In the genomic region with DNA sequence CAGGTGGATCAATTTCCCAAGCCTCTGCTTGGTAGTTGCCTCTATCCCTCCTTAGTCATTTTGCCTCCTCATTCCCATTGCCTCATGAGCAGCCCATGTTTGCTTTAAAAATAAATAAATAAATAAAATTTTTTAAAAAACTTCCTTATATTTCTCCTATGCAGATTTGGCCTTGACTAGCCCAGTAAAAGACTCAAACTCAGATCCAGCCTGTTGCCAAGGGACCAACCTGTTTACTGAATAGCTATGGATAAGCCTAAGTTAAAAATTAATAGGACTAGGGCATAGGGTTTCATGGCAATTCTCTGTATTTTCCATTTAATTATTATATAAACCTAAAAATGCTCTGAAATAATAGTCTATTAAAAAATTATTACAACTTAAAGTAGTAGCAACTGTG, we compare ENCODE assay signal across 29 cellular contexts.
"Had no signal": no experiment of that assay in that cellular context is flagged by ENCODE, and none has a peak within 500 bp of the region (broad histone marks: within the 10 kb centered on the region; RNA-seq: fewer than 3 reads in every experiment).

No MANE protein-coding gene starts in this region.

- H3K36me3 Mint-ChIP-seq: activated CD4-positive, alpha-beta memory T cell treated with anti-CD3 and anti-CD28 coated beads for 36 hours; activated CD8-positive, alpha-beta memory T cell treated with anti-CD3 and anti-CD28 coated beads, Interleukin-2, amount 10 ng/mL, durations not matched to agents 7 days and 5 days; activated naive CD4-positive, alpha-beta T cell treated with anti-CD3 and anti-CD28 coated beads, Interleukin-2, amount 10 ng/mL, durations not matched to agents 7 days and 5 days; activated naive CD4-positive, alpha-beta T cell treated with anti-CD3 and anti-CD28 coated beads, Interleukin-2, amount 50 U/mL, for 72 hours; activated naive CD8-positive, alpha-beta T cell treated with anti-CD3 and anti-CD28 coated beads, Interleukin-2, amount 10 ng/mL, durations not matched to agents 7 days and 5 days had no signal

- H3K27me3 ChIP-seq: ascending aorta, brain microvascular endothelial cell, dorsolateral prefrontal cortex had no signal

- H3K27me3 Mint-ChIP-seq: activated CD4-positive, alpha-beta memory T cell treated with anti-CD3 and anti-CD28 coated beads for 36 hours; activated CD4-positive, alpha-beta T cell treated with anti-CD3 and anti-CD28 coated beads for 36 hours; activated CD4-positive, alpha-beta T cell treated with anti-CD3 and anti-CD28 coated beads, Interleukin-2, amount 10 ng/mL, durations not matched to agents 24 days and 14 days; activated CD8-positive, alpha-beta memory T cell treated with anti-CD3 and anti-CD28 coated beads, Interleukin-2, amount 10 ng/mL, durations not matched to agents 7 days and 5 days; activated naive CD4-positive, alpha-beta T cell treated with anti-CD3 and anti-CD28 coated beads, Interleukin-2, amount 10 ng/mL, durations not matched to agents 7 days and 5 days; activated naive CD8-positive, alpha-beta T cell treated with anti-CD3 and anti-CD28 coated beads, Interleukin-2, amount 10 ng/mL, durations not matched to agents 7 days and 5 days; dendritic cell treated with granulocyte-macrophage colony-stimulating factor and Interleukin-4, amounts not matched to agents 40 ng/mL and 50 ng/mL, for 4 days had no signal

- H3K9me3 Mint-ChIP-seq: activated naive CD8-positive, alpha-beta T cell treated with anti-CD3 and anti-CD28 coated beads, Interleukin-2, amount 10 ng/mL, durations not matched to agents 7 days and 5 days; activated T-helper 1 cell treated with anti-CD3 and anti-CD28 coated beads, Interleukin-12 subunit alpha, Interleukin-12 subunit beta, Interleukin-2, Interleukin-4 antibody, amounts not matched to agents 30 ng/mL and 10 ng/mL and 1 ng/mL, durations not matched to agents 14 hours and 24 hours and 36 hours had no signal

- DNase-seq: activated CD4-positive, alpha-beta memory T cell treated with anti-CD3 and anti-CD28 coated beads for 36 hours; activated CD4-positive, alpha-beta T cell treated with anti-CD3 and anti-CD28 coated beads for 36 hours; activated CD4-positive, alpha-beta T cell treated with anti-CD3 and anti-CD28 coated beads, Interleukin-2, amount 10 ng/mL, durations not matched to agents 24 days and 14 days; activated CD4-positive, CD25-positive, alpha-beta regulatory T cell; activated CD4-positive, CD25-positive, alpha-beta regulatory T cell treated with anti-CD3 and anti-CD28 coated beads, Interleukin-2, amount 50 U/mL, for 72 hours; activated CD8-positive, alpha-beta memory T cell treated with anti-CD3 and anti-CD28 coated beads, Interleukin-2, amount 10 ng/mL, durations not matched to agents 7 days and 5 days; activated CD8-positive, alpha-beta memory T cell treated with anti-CD3 and anti-CD28 coated beads, Interleukin-2, amount 50 U/mL, for 4 hours; activated CD8-positive, alpha-beta T cell treated with anti-CD3 and anti-CD28 coated beads, Interleukin-2, amount 10 ng/mL, durations not matched to agents 7 days and 5 days; activated effector memory CD4-positive, alpha-beta T cell treated with anti-CD3 and anti-CD28 coated beads, Interleukin-2, amount 50 U/mL, for 16 hours; activated naive CD4-positive, alpha-beta T cell treated with anti-CD3 and anti-CD28 coated beads, Interleukin-2, amount 10 ng/mL, durations not matched to agents 7 days and 5 days; activated naive CD8-positive, alpha-beta T cell treated with anti-CD3 and anti-CD28 coated beads, Interleukin-2, amount 10 ng/mL, durations not matched to agents 7 days and 5 days; activated T-cell treated with anti-CD3 and anti-CD28 coated beads, Interleukin-2, amount 50 U/mL, for 1 hour; activated T-cell treated with anti-CD3 and anti-CD28 coated beads, Interleukin-2, amount 50 U/mL, for 48 hours; brain microvascular endothelial cell; dorsolateral prefrontal cortex; effector memory CD4-positive, alpha-beta T cell; endodermal cell; foreskin fibroblast; head of caudate nucleus; hippocampal formation; T1000 had no signal

- H3K27ac Mint-ChIP-seq: activated CD4-positive, alpha-beta memory T cell treated with anti-CD3 and anti-CD28 coated beads for 36 hours; activated CD4-positive, alpha-beta T cell treated with anti-CD3 and anti-CD28 coated beads for 36 hours; activated CD4-positive, alpha-beta T cell treated with anti-CD3 and anti-CD28 coated beads, Interleukin-2, amount 10 ng/mL, durations not matched to agents 24 days and 14 days; activated CD8-positive, alpha-beta memory T cell treated with anti-CD3 and anti-CD28 coated beads, Interleukin-2, amount 10 ng/mL, durations not matched to agents 7 days and 5 days; activated CD8-positive, alpha-beta T cell treated with anti-CD3 and anti-CD28 coated beads, Interleukin-2, amount 10 ng/mL, durations not matched to agents 7 days and 5 days; activated naive CD4-positive, alpha-beta T cell treated with anti-CD3 and anti-CD28 coated beads, Interleukin-2, amount 10 ng/mL, durations not matched to agents 7 days and 5 days; activated naive CD4-positive, alpha-beta T cell treated with anti-CD3 and anti-CD28 coated beads, Interleukin-2, amount 50 U/mL, for 72 hours; activated naive CD8-positive, alpha-beta T cell treated with anti-CD3 and anti-CD28 coated beads, Interleukin-2, amount 10 ng/mL, durations not matched to agents 7 days and 5 days; activated T-helper 1 cell treated with anti-CD3 and anti-CD28 coated beads, Interleukin-12 subunit alpha, Interleukin-12 subunit beta, Interleukin-2, Interleukin-4 antibody, amounts not matched to agents 30 ng/mL and 10 ng/mL and 1 ng/mL, durations not matched to agents 14 hours and 24 hours and 36 hours; activated T-helper 2 cell treated with anti-CD3 and anti-CD28 coated beads, Interferon-gamma antibody, Interleukin-2, Interleukin-4, amounts not matched to agents 10 μg/mL and 5 μg/mL and 100 μg/mL, durations not matched to agents 14 hours and 24 hours and 36 hours; dendritic cell treated with granulocyte-macrophage colony-stimulating factor and Interleukin-4, amounts not matched to agents 40 ng/mL and 50 ng/mL, for 4 days; endodermal cell; T-helper 2 cell treated with Interferon-gamma antibody and Interleukin-4, amounts not matched to agents 5 μg/mL and 100 μg/mL, for 36 hours had no signal

- H3K27ac ChIP-seq: ascending aorta, brain microvascular endothelial cell, coronary artery, dorsolateral prefrontal cortex had no signal

- H3K4me3 Mint-ChIP-seq: activated CD4-positive, alpha-beta memory T cell treated with anti-CD3 and anti-CD28 coated beads for 36 hours; activated CD4-positive, alpha-beta T cell treated with anti-CD3 and anti-CD28 coated beads for 36 hours; activated CD4-positive, alpha-beta T cell treated with anti-CD3 and anti-CD28 coated beads, Interleukin-2, amount 10 ng/mL, durations not matched to agents 24 days and 14 days; activated CD8-positive, alpha-beta memory T cell treated with anti-CD3 and anti-CD28 coated beads, Interleukin-2, amount 10 ng/mL, durations not matched to agents 7 days and 5 days; activated CD8-positive, alpha-beta T cell treated with anti-CD3 and anti-CD28 coated beads, Interleukin-2, amount 10 ng/mL, durations not matched to agents 7 days and 5 days; activated naive CD4-positive, alpha-beta T cell treated with anti-CD3 and anti-CD28 coated beads, Interleukin-2, amount 10 ng/mL, durations not matched to agents 7 days and 5 days; activated naive CD8-positive, alpha-beta T cell treated with anti-CD3 and anti-CD28 coated beads, Interleukin-2, amount 10 ng/mL, durations not matched to agents 7 days and 5 days; activated T-helper 1 cell treated with anti-CD3 and anti-CD28 coated beads, Interleukin-12 subunit alpha, Interleukin-12 subunit beta, Interleukin-2, Interleukin-4 antibody, amounts not matched to agents 30 ng/mL and 10 ng/mL and 1 ng/mL, durations not matched to agents 14 hours and 24 hours and 36 hours; central memory CD8-positive, alpha-beta T cell; dendritic cell treated with granulocyte-macrophage colony-stimulating factor and Interleukin-4, amounts not matched to agents 40 ng/mL and 50 ng/mL, for 4 days; endodermal cell; T-helper 2 cell treated with Interferon-gamma antibody and Interleukin-4, amounts not matched to agents 5 μg/mL and 100 μg/mL, for 36 hours had no signal

- H3K36me3 ChIP-seq: ascending aorta, brain microvascular endothelial cell had no signal

- H3K4me1 Mint-ChIP-seq: activated CD4-positive, alpha-beta T cell treated with anti-CD3 and anti-CD28 coated beads for 36 hours; activated CD4-positive, alpha-beta T cell treated with anti-CD3 and anti-CD28 coated beads, Interleukin-2, amount 10 ng/mL, durations not matched to agents 24 days and 14 days; activated CD8-positive, alpha-beta memory T cell treated with anti-CD3 and anti-CD28 coated beads, Interleukin-2, amount 10 ng/mL, durations not matched to agents 7 days and 5 days; activated naive CD4-positive, alpha-beta T cell treated with anti-CD3 and anti-CD28 coated beads, Interleukin-2, amount 10 ng/mL, durations not matched to agents 7 days and 5 days; activated naive CD8-positive, alpha-beta T cell treated with anti-CD3 and anti-CD28 coated beads, Interleukin-2, amount 10 ng/mL, durations not matched to agents 7 days and 5 days; central memory CD8-positive, alpha-beta T cell had no signal

- H3K4me3 ChIP-seq: ascending aorta, coronary artery, dorsolateral prefrontal cortex had no signal
